ENCODE assay signal across 9 cellular contexts in genomic region chr1:6423321-6423999, GRCh38. TPM values are rescaled to one million over a fixed set of nuclear protein-coding genes. Genes with fewer than 3 reads are reported as not detected.
DNase-seq lines count a peak whose midpoint lies in the region; ATAC-seq, FAIRE-seq and TF ChIP-seq lines count a peak whose summit lies in the region.
"Had no signal": no experiment of that assay in that cellular context is flagged by ENCODE, and none has a peak within 500 bp of the region (broad histone marks: within the 10 kb centered on the region; RNA-seq: fewer than 3 reads in every experiment).

No MANE protein-coding gene starts in this region.

- peaks cover 0 to 36% (median 12%) of the 10 kb centered on the region in 4 donors for H3K27me3 ChIP-seq in pancreas

- no peaks in the 10 kb centered on the region for H3K9me3 Mint-ChIP-seq in activated CD8-positive, alpha-beta T cell treated with anti-CD3 and anti-CD28 coated beads for 36 hours
- H3K9me3 Mint-ChIP-seq in endothelial cell (ENCODE audit: unreplicated experiment) = no peaks in the 10 kb centered on the region

- intact Hi-C loops in activated CD8-positive, alpha-beta T cell treated with anti-CD3 and anti-CD28 coated beads for 36 hours (cut with micrococcal nuclease) = no loop called here
- intact Hi-C loops in pancreas (cut with DNase I) = no loop called here

- H3K4me1 Mint-ChIP-seq in activated CD8-positive, alpha-beta T cell treated with anti-CD3 and anti-CD28 coated beads for 36 hours (ENCODE audit: low read depth) = peaks cover 14% of the 10 kb centered on the region
- H3K4me1 Mint-ChIP-seq in endothelial cell (ENCODE audit: unreplicated experiment) = no peaks in the 10 kb centered on the region

- FAIRE-seq in pancreas (lab: Jason Lieb, UNC) = no peak

- peak overlapping the region; percentile 15 for H3K4me3 Mint-ChIP-seq in activated CD8-positive, alpha-beta T cell treated with anti-CD3 and anti-CD28 coated beads for 36 hours
- H3K4me3 Mint-ChIP-seq in endothelial cell (ENCODE audit: unreplicated experiment) = no peak overlapping the region

- no peak overlapping the region for H3K27ac Mint-ChIP-seq in activated CD8-positive, alpha-beta T cell treated with anti-CD3 and anti-CD28 coated beads for 36 hours
- H3K27ac Mint-ChIP-seq in endothelial cell (ENCODE audit: unreplicated experiment) = no peak overlapping the region

- WGBS in pancreas, 2 donors = 5 to 8% methylated on average over 17 to 24 of the region's 24 CpGs

- peaks cover 7 to 19% (median 11%) of the 10 kb centered on the region in 3 donors for H3K4me1 ChIP-seq in pancreas

- peak; percentile 51 for DNase-seq in AG10803 (ENCODE audit: low read depth)
- DNase-seq in GM20000 (ENCODE audit: low spot score) = peak; percentile 90
- peak; percentile 90 for DNase-seq in NCI-H510A treated with DMSO at 0.1 percent for 48 hours (lab: John Stamatoyannopoulos, UW)
- peak; percentile 83 for DNase-seq in activated CD8-positive, alpha-beta T cell treated with anti-CD3 and anti-CD28 coated beads for 36 hours
- DNase-seq in endothelial cell (ENCODE audit: low spot score) = peak; percentile 63
- DNase-seq in pancreas = peak; percentile 57 to 93 (median 85)

- CTCF ChIA-PET in activated CD8-positive, alpha-beta T cell treated with anti-CD3 and anti-CD28 coated beads for 36 hours (lab: Charles Lee) = interaction anchor here (0.6 to 10.7 kb wide), 43 partner anchors 9 to 193 kb away, joined by 3 to 79 read pairs (median 4); partner anchors contain the start of genes GPR153, PLEKHG5 and TNFRSF25

- no peaks in the 10 kb centered on the region for H3K36me3 Mint-ChIP-seq in activated CD8-positive, alpha-beta T cell treated with anti-CD3 and anti-CD28 coated beads for 36 hours (ENCODE audit: low read depth)
- no peaks in the 10 kb centered on the region for H3K36me3 Mint-ChIP-seq in endothelial cell (ENCODE audit: low read depth, unreplicated experiment)

- H3K27ac ChIP-seq in pancreas = no peak overlapping the region
- H3K27ac ChIP-seq: ovary had no signal

- no peaks in the 10 kb centered on the region for H3K36me3 ChIP-seq in pancreas
- H3K36me3 ChIP-seq: ovary had no signal

- POLR2A ChIA-PET in activated CD8-positive, alpha-beta T cell treated with anti-CD3 and anti-CD28 coated beads for 36 hours (lab: Charles Lee) = interaction anchor here (1.1 to 1.4 kb wide), 5 partner anchors 14 to 93 kb away, joined by 3 to 5 read pairs (median 3); no protein-coding TSS in a partner anchor

- H3K4me3 ChIP-seq in AG10803 (ENCODE audit: low read length) = no peak overlapping the region
- H3K4me3 ChIP-seq in pancreas = peak overlapping the region in 1 of 4 donors; percentile 25
- H3K4me3 ChIP-seq: ovary had no signal

- ATAC-seq in activated CD8-positive, alpha-beta T cell treated with anti-CD3 and anti-CD28 coated beads for 36 hours = peak; percentile 83
- peak; percentile 84 to 89 (median 86) for ATAC-seq in pancreas
- ATAC-seq in GM21526 (IDR thresholded peaks at IDR 0.05; ENCODE audit: low FRiP score, unreplicated experiment) = no peak
- no peak for ATAC-seq in HG03342 (IDR thresholded peaks at IDR 0.05; ENCODE audit: unreplicated experiment)

- peaks cover 50% of the 10 kb centered on the region for H3K27me3 Mint-ChIP-seq in activated CD8-positive, alpha-beta T cell treated with anti-CD3 and anti-CD28 coated beads for 36 hours
- H3K27me3 Mint-ChIP-seq in endothelial cell (ENCODE audit: unreplicated experiment) = peaks cover 29% of the 10 kb centered on the region

- TF ChIP-seq CTCF in AG10803 (conservative IDR thresholded peaks at IDR 0.05; ENCODE audit: low read length) (peak; percentile 43), GM20000 (IDR thresholded peaks at IDR 0.05; ENCODE audit: extremely low read depth, missing control alignments) (peak; percentile 91), endothelial cell (IDR thresholded peaks at IDR 0.05; ENCODE audit: unreplicated experiment) (peak; percentile 75), pancreas (IDR thresholded peaks at IDR 0.05) (peak; percentile 73 to 92 (median 78))
- TF ChIP-seq CTCF in activated CD8-positive, alpha-beta T cell treated with anti-CD3 and anti-CD28 coated beads for 36 hours (IDR thresholded peaks at IDR 0.05) = peak; percentile 91

- no peaks in the 10 kb centered on the region for H3K9me3 ChIP-seq in pancreas
- H3K9me3 ChIP-seq: ovary had no signal

RNA-seq across cellular contexts. Expression of gene ESPN, which starts 1.1 kb away (rescaled TPM):
- under 1 TPM; 0.83 to 0.99 TPM for total RNA-seq in activated CD8-positive, alpha-beta T cell treated with anti-CD3 and anti-CD28 coated beads for 36 hours
- 0.36 TPM for total RNA-seq in endothelial cell (ENCODE audit: unreplicated experiment)
- total RNA-seq in pancreas = 1 to 10 TPM in 1 of 6 donors, under 1 TPM in 5; 0.31 to 2.5 (median 0.68) TPM
- under 1 TPM; 0.28 to 0.99 TPM for polyA plus RNA-seq in pancreas

RNA-seq across cellular contexts. Expression of gene HES2, which starts 3.7 kb away (rescaled TPM):
- total RNA-seq in activated CD8-positive, alpha-beta T cell treated with anti-CD3 and anti-CD28 coated beads for 36 hours = under 1 TPM in 1 of 2 experiments, not detected in 1; 0.29 TPM
- total RNA-seq in endothelial cell (ENCODE audit: unreplicated experiment) (0.10 TPM), pancreas (under 1 TPM in 3 of 6 donors, not detected in 3; 0.03 to 0.31 (median 0.09) TPM)
- not detected for polyA plus RNA-seq in pancreas
- polyA plus RNA-seq: ovary had no signal

RNA-seq across cellular contexts. Expression of gene ACOT7, which starts 29.9 kb away (rescaled TPM):
- total RNA-seq in activated CD8-positive, alpha-beta T cell treated with anti-CD3 and anti-CD28 coated beads for 36 hours = 10 to 100 TPM; 80.4 to 86.7 TPM
- total RNA-seq in endothelial cell (ENCODE audit: unreplicated experiment) (35.1 TPM), pancreas (1 to 10 TPM; 3.1 to 7.6 (median 5.2) TPM)
- polyA plus RNA-seq in pancreas = 1 to 10 TPM; 3.8 to 7.0 TPM

RNA-seq across cellular contexts. Expression of gene TNFRSF25, which starts 42.5 kb away (rescaled TPM):
- total RNA-seq in activated CD8-positive, alpha-beta T cell treated with anti-CD3 and anti-CD28 coated beads for 36 hours = 10 to 100 TPM; 55.8 to 57.8 TPM
- total RNA-seq in endothelial cell (ENCODE audit: unreplicated experiment) (104 TPM), pancreas (1 to 10 TPM in 5 of 6 donors, under 1 TPM in 1; 0.98 to 2.9 (median 2.4) TPM)
- 10 to 100 TPM; 13.4 to 26.7 TPM for polyA plus RNA-seq in pancreas

Comparison
In these comparisons a context has a peak if more than half of its experiments do, and no peak if none do; other contexts are left out.
1. ATAC-seq: peak in activated CD8-positive, alpha-beta T cell treated with anti-CD3 and anti-CD28 coated beads for 36 hours (single experiment) and pancreas (4 of 4); none in GM21526 (single experiment) and HG03342 (single experiment).
2. Peak in every context shown above with its lines, with median percentiles within 50 percentile points of each other: DNase-seq and CTCF ChIP-seq.